8 cellular contexts compared by ENCODE assay signal in genomic region chr16:56789360-56789759, GRCh38. TPM values are rescaled to one million over a fixed set of nuclear protein-coding genes. Genes with fewer than 3 reads are reported as not detected.
A peak's percentile ranks its signal among the peaks of the same experiment; 100 is the strongest.
DNase-seq lines count a peak whose midpoint lies in the region; ATAC-seq and TF ChIP-seq lines count a peak whose summit lies in the region.

No MANE protein-coding gene starts in this region.

- DNase-seq in AG04449 (ENCODE audit: low read depth, low spot score) (no peak), GM10266 (ENCODE audit: extremely low spot score) (peak; percentile 10), NCI-H526 treated with DMSO at 0.1 percent for 48 hours (lab: John Stamatoyannopoulos, UW) (peak; percentile 7), cardiac fibroblast (ENCODE audit: low read depth in 2 of 2) (peak; percentile 57 to 59), myocyte (ENCODE audit: low read depth) (peak; percentile 71), DMS79 (lab: John Stamatoyannopoulos, UW) (no peak)

- peak; percentile 50 for TF ChIP-seq CTCF in AG04449 (IDR thresholded peaks at IDR 0.05; ENCODE audit: insufficient read depth, low read length, missing control alignments)
- peak; percentile 34 for TF ChIP-seq CTCF in GM10266 (IDR thresholded peaks at IDR 0.05; ENCODE audit: control insufficient read depth, insufficient read depth, low read depth, missing control alignments)
- TF ChIP-seq CTCF in cardiac fibroblast (IDR thresholded peaks at IDR 0.05; ENCODE audit: low read depth, low read length) = peak; percentile 52

- ATAC-seq in GM18858 (IDR thresholded peaks at IDR 0.05; ENCODE audit: unreplicated experiment) (no peak), GM18517 (IDR thresholded peaks at IDR 0.05; ENCODE audit: unreplicated experiment) (no peak)

- H3K4me3 ChIP-seq in AG04449 (ENCODE audit: low read depth, low read length) (no peak overlapping the region), cardiac fibroblast (replicated peaks in 1 of 2; ENCODE audit: low read depth in 2 of 2, low read length in 2 of 2) (no peak overlapping the region)

- POLR2A ChIA-PET in AG04449 (lab: Yijun Ruan, JAX) = no interaction called here

- CTCF ChIA-PET in AG04449 (lab: Yijun Ruan, JAX) = interaction anchor here (0.6 to 21.1 kb wide), 14 partner anchors 9 to 276 kb away, joined by 3 to 570 read pairs (median 6); partner anchors contain the start of gene SLC12A3

RNA-seq across cellular contexts. Expression of gene NUP93, which starts 59.4 kb away (rescaled TPM):
- 114 and 151 TPM in 2 replicates for total RNA-seq in myocyte
- polyA plus RNA-seq in myocyte (2012) = 144 TPM

Comparison
In these comparisons a context has a peak if more than half of its experiments do, and no peak if none do; other contexts are left out.
1. DNase-seq: peak in GM10266 (single experiment), NCI-H526 treated with DMSO at 0.1 percent for 48 hours (single experiment), cardiac fibroblast (2 of 2) and myocyte (single experiment); none in AG04449 (single experiment) and DMS79 (single experiment).
2. Peak in every context shown above with its lines, with median percentiles within 50 percentile points of each other: CTCF ChIP-seq.